10 cellular contexts compared by ENCODE assay signal in genomic region chr1:21436488-21437340, GRCh38. TPM values are rescaled to one million over a fixed set of nuclear protein-coding genes. Genes with fewer than 3 reads are reported as not detected.
DNase-seq lines count a peak whose midpoint lies in the region; ATAC-seq, FAIRE-seq and TF ChIP-seq lines count a peak whose summit lies in the region.
"Had no signal": no experiment of that assay in that cellular context is flagged by ENCODE, and none has a peak within 500 bp of the region (broad histone marks: within the 10 kb centered on the region; RNA-seq: fewer than 3 reads in every experiment).

No MANE protein-coding gene starts in this region.

- H3K79me2 ChIP-seq in K562 (ENCODE audit: control insufficient read depth, insufficient read depth, low read length) (peaks cover 7% of the 10 kb centered on the region; the same call in 1 of the 3 replicates), smooth muscle cell (ENCODE audit: low read depth) (peaks cover 12% of the 10 kb centered on the region)

- FAIRE-seq in K562 (lab: Jason Lieb, UNC), result no peak
- FAIRE-seq in GM19239 (lab: Jason Lieb, UNC), result no peak

- 48% methylated on average over 26 of the region's 43 CpGs for WGBS in K562 (ENCODE audit: insufficient coverage, low coverage, missing lambda C conversion rate)
- 13% methylated on average over 40 of the region's 43 CpGs for WGBS in smooth muscle cell (ENCODE audit: low lambda C conversion rate)

- TF ChIP-seq CTCF in K562 (IDR thresholded peaks at IDR 0.05 in 2 of 3, conservative IDR thresholded peaks at IDR 0.05 in 1 of 3; ENCODE audit: insufficient read depth in 2 of 3, low read depth in 1 of 3, low read length in 3 of 3) (no peak), smooth muscle cell (IDR thresholded peaks at IDR 0.05; ENCODE audit: borderline replicate concordance, insufficient read depth, poor library complexity, severe bottlenecking) (no peak)

- H2AFZ ChIP-seq in K562 (ENCODE audit: low read depth, low read length) (0 out of 2 replicates have a peak overlapping the region, but pooled peaks have one; percentile 33), smooth muscle cell (ENCODE audit: low read depth) (peak overlapping the region; percentile 51)

- H3K27me3 ChIP-seq in K562 (ENCODE audit: control insufficient read depth in 2 of 2, insufficient read depth in 2 of 2, low read length in 2 of 2), result peaks cover 0 to 10% of the 10 kb centered on the region in 2 experiments; a peak in 1 of 5 replicates
- H3K27me3 ChIP-seq in smooth muscle cell (ENCODE audit: low read depth), result no peaks in the 10 kb centered on the region

- intact Hi-C loops in K562 (cut with micrococcal nuclease), result no loop called here

- H3F3A ChIP-seq in smooth muscle cell (ENCODE audit: low read depth), result no peaks in the 10 kb centered on the region

- no peaks in the 10 kb centered on the region for H4K20me1 ChIP-seq in K562 (replicated peaks; ENCODE audit: control insufficient read depth, insufficient read depth, low read length)
- H4K20me1 ChIP-seq in smooth muscle cell (ENCODE audit: low read depth), result peaks cover 8% of the 10 kb centered on the region

- H3K4me3 ChIP-seq in K562 (no peak overlapping the region), smooth muscle cell (peak overlapping the region; percentile 47)
- H3K4me3 ChIP-seq: BLaER1 treated with 17β-estradiol and CSF1 and Interleukin-3, amounts not matched to agents 10 nM and 100 nM had no signal

- DNase-seq in NCI-H2107 treated with DMSO at 0.1 percent for 48 hours (lab: John Stamatoyannopoulos, UW; ENCODE audit: unreplicated experiment) (peak; percentile 10), NCI-H2107 (lab: John Stamatoyannopoulos, UW) (no peak), K562 (ENCODE audit: extremely low read depth in 1 of 4, low spot score in 3 of 4) (peak in 2 of 4 experiments; percentile 24 to 29), iPS-NIHi11 (ENCODE audit: low spot score) (peak; percentile 29), smooth muscle cell (lab: John Stamatoyannopoulos, UW; ENCODE audit: unreplicated experiment) (no peak), NCI-H82 (lab: John Stamatoyannopoulos, UW) (no peak), COR-L47 (lab: John Stamatoyannopoulos, UW) (no peak), GM19239 (ENCODE audit: insufficient read length, low spot score) (no peak)

- H3K27ac ChIP-seq in K562 (ENCODE audit: extremely low read depth, low read depth, low read length) (no peak overlapping the region), smooth muscle cell (ENCODE audit: low read depth) (no peak overlapping the region)
- H3K27ac ChIP-seq: BLaER1 treated with 17β-estradiol and CSF1 and Interleukin-3, amounts not matched to agents 10 nM and 100 nM; KMS-11 had no signal

- CTCF ChIA-PET in K562 (lab: Yijun Ruan, JAX; ENCODE audit: low intra/inter-chr PET ratio), result no interaction called here

- no TSS peak for BruUV-seq in K562 (replicated peaks; lab: Mats Ljungman, UMichigan)

- H3K4me1 ChIP-seq in K562 (replicated peaks in 1 of 2; ENCODE audit: control insufficient read depth in 2 of 2, insufficient read depth in 2 of 2, low read length in 2 of 2), result peaks cover 3 to 34% of the 10 kb centered on the region in 2 experiments; a peak in 3 of 5 replicates
- H3K4me1 ChIP-seq in smooth muscle cell (ENCODE audit: low read depth), result peaks cover 6% of the 10 kb centered on the region

- H3K9ac ChIP-seq in K562 (ENCODE audit: insufficient read depth in 1 of 2, low read depth in 2 of 2, low read length in 2 of 2), result peak overlapping the region in 1 of 2 experiments; percentile 68; a peak in 1 of 4 replicates
- no peak overlapping the region for H3K9ac ChIP-seq in smooth muscle cell (ENCODE audit: low read depth)
- H3K9ac ChIP-seq: BLaER1 treated with 17β-estradiol and CSF1 and Interleukin-3, amounts not matched to agents 10 nM and 100 nM; KMS-11 had no signal

- TF ChIP-seq POLR2A in K562 (conservative IDR thresholded peaks at IDR 0.05), result no peak

- POLR2A ChIA-PET in K562 (lab: Yijun Ruan, JAX), result interaction anchor here (0.6 kb wide), 3 partner anchors 8 to 219 kb away, joined by 3 to 5 read pairs (median 4); no protein-coding TSS in a partner anchor

- H3K9me3 ChIP-seq in K562 (replicated peaks; ENCODE audit: control insufficient read depth, insufficient read depth, low read depth, low read length) (no peaks in the 10 kb centered on the region), smooth muscle cell (replicated peaks; ENCODE audit: low read depth) (no peaks in the 10 kb centered on the region)

- H3K9me1 ChIP-seq in K562 (ENCODE audit: control insufficient read depth, insufficient read depth, low read length), result no peaks in the 10 kb centered on the region

- TF ChIP-seq EP300 in K562 (IDR thresholded peaks at IDR 0.05; ENCODE audit: low read length), result no peak

- peak; percentile 38; the same call in 2 of the 3 replicates for ATAC-seq in K562

- in situ Hi-C loops in K562 (cut with MboI), result no loop called here

- no peak for TF ChIP-seq RAD21 in K562 (CRISPR knock-in tag; conservative IDR thresholded peaks at IDR 0.05 in 1 of 2, IDR thresholded peaks at IDR 0.05 in 1 of 2)

- H3K36me3 ChIP-seq in K562 (ENCODE audit: control insufficient read depth, insufficient read depth, low read length), result no peaks in the 10 kb centered on the region
- H3K36me3 ChIP-seq in smooth muscle cell (ENCODE audit: low read depth), result no peaks in the 10 kb centered on the region
- H3K36me3 ChIP-seq: BLaER1 treated with 17β-estradiol and CSF1 and Interleukin-3, amounts not matched to agents 10 nM and 100 nM had no signal

- no peak overlapping the region for H3K4me2 ChIP-seq in K562 (ENCODE audit: insufficient read depth, low read length)
- H3K4me2 ChIP-seq in smooth muscle cell, result peak overlapping the region; percentile 86
- H3K4me2 ChIP-seq: BLaER1 treated with 17β-estradiol and CSF1 and Interleukin-3, amounts not matched to agents 10 nM and 100 nM; KMS-11 had no signal

TF ChIP-seq in K562, 482 proteins besides CTCF, POLR2A, EP300 and RAD21:
- TF ChIP-seq ZFP30 (CRISPR knock-in tag; IDR thresholded peaks at IDR 0.05; ENCODE audit: borderline replicate concordance), result no peak
- peak; percentile 23 for TF ChIP-seq ZFP36 (IDR thresholded peaks at IDR 0.05; ENCODE audit: low read depth, low read length, partially characterized antibody)
- TF ChIP-seq ZBTB33 (CRISPR knock-in tag; IDR thresholded peaks at IDR 0.05), result peak; percentile 66; the same call in 1 of the 2 replicates
- no peak for TF ChIP-seq SMARCB1 (IDR thresholded peaks at IDR 0.05; ENCODE audit: insufficient read length, low read depth)
TF ChIP-seq in K562: peak in this region for 2.

RNA-seq across cellular contexts. Expression of gene NBPF3, which starts 3.2 kb away (rescaled TPM):
- total RNA-seq in K562 (2011; cell fraction: chromatin; rRNA removed; ENCODE audit: low replicate concordance), result 8.8 and 13.1 TPM in 2 replicates
- 5.2 and 5.4 TPM in 2 replicates for total RNA-seq in K562 (2011; cell fraction: nucleolus; rRNA removed)
- 14.4 and 17.7 TPM in 2 replicates for total RNA-seq in K562 (2011; cell fraction: nucleoplasm; rRNA removed)
- total RNA-seq in K562 (2014; rRNA removed), result 6.2 and 6.8 TPM in 2 replicates
- total RNA-seq in K562 (2014; rRNA removed; fragmentation: Illumina TruSeq; extraction: Trizol), result 5.2 and 5.5 TPM in 2 replicates
- total RNA-seq in K562 (2015; rRNA removed; fragmentation: Illumina TruSeq; extraction: Trizol), result 5.1 and 5.4 TPM in 2 replicates
- total RNA-seq in K562 (2021), result 6.8 and 7.3 TPM in 2 replicates
- 6.7 and 6.8 TPM in 2 replicates for polyA plus RNA-seq in K562 (2011; rRNA removed)
- polyA plus RNA-seq in K562 (2011; cell fraction: cytosol; rRNA removed), result 3.8 and 4.1 TPM in 2 replicates
- 15.0 and 15.7 TPM in 2 replicates for polyA plus RNA-seq in K562 (2011; cell fraction: nucleus; rRNA removed)
- polyA plus RNA-seq in K562 (2012), result 4.0 and 7.8 TPM in 2 replicates
- 5.6 and 6.1 TPM in 2 replicates for polyA plus RNA-seq in K562 (2014; fragmentation: Illumina TruSeq; extraction: Trizol)
- 1 to 10 TPM; 1.5 TPM for polyA plus RNA-seq in K562 (2014; fragmentation: Nextera tagmentation; extraction: Ambion mirVana)
- polyA plus RNA-seq in K562 (2014; rRNA removed), result 3.0 and 4.4 TPM in 2 replicates
- 10.8 and 11.6 TPM in 2 replicates for polyA minus RNA-seq in K562 (2011; rRNA and poly(A)+ RNA removed)
- polyA minus RNA-seq in K562 (2011; cell fraction: cytosol; rRNA and poly(A)+ RNA removed), result 2.1 and 3.3 TPM in 2 replicates
- 5.4 and 9.3 TPM in 2 replicates for polyA minus RNA-seq in K562 (2011; cell fraction: nucleus; rRNA and poly(A)+ RNA removed)
- total RNA-seq in smooth muscle cell, result 11.0 and 12.7 TPM in 2 replicates
- 2.9 and 7.5 TPM in 2 replicates for polyA plus RNA-seq in smooth muscle cell

Comparison
In these comparisons a context has a peak if more than half of its experiments do, and no peak if none do; other contexts are left out.
1. DNase-seq: peak in NCI-H2107 treated with DMSO at 0.1 percent for 48 hours (single experiment) and iPS-NIHi11 (single experiment); none in NCI-H2107 (single experiment), smooth muscle cell (single experiment), NCI-H82 (single experiment), COR-L47 (single experiment) and GM19239 (single experiment).